ENCODE assay signal across 1 cellular context in genomic region chr3:152244156-152244888, GRCh38.
TF ChIP-seq lines count a peak whose summit lies in the region.

No MANE protein-coding gene starts in this region.

TF ChIP-seq in K562, 482 proteins besides CTCF, POLR2A, EP300 and RAD21 (continued from another document and continues in another):
- no peak for TF ChIP-seq ZSCAN29 (IDR thresholded peaks at IDR 0.05)
- no peak for TF ChIP-seq ZBTB26 (CRISPR knock-in tag; IDR thresholded peaks at IDR 0.05)
- TF ChIP-seq ELF2 (CRISPR knock-in tag; IDR thresholded peaks at IDR 0.05), result no peak
- no peak for TF ChIP-seq TGIF2 (CRISPR knock-in tag; IDR thresholded peaks at IDR 0.05)
- no peak for TF ChIP-seq TARDBP (IDR thresholded peaks at IDR 0.05)
- peak; percentile 36 for TF ChIP-seq BRD9 (IDR thresholded peaks at IDR 0.05; ENCODE audit: low read depth, partially characterized antibody)
- TF ChIP-seq ZBTB8A (IDR thresholded peaks at IDR 0.05; ENCODE audit: partially characterized antibody), result no peak
- no peak for TF ChIP-seq MITF (IDR thresholded peaks at IDR 0.05)
- TF ChIP-seq GABPA (tag; conservative IDR thresholded peaks at IDR 0.05; ENCODE audit: low read depth), result no peak
- no peak for TF ChIP-seq YBX1 (IDR thresholded peaks at IDR 0.05)
- TF ChIP-seq SIN3A (IDR thresholded peaks at IDR 0.05; ENCODE audit: borderline replicate concordance in 2 of 2, control insufficient read depth in 1 of 2, low read depth in 2 of 2, low read length in 2 of 2), result no peak
- TF ChIP-seq HINFP (tag; conservative IDR thresholded peaks at IDR 0.05; ENCODE audit: low read depth), result no peak
- no peak for TF ChIP-seq DACH1 (IDR thresholded peaks at IDR 0.05; ENCODE audit: partially characterized antibody)
- TF ChIP-seq HMG20B (CRISPR knock-in tag; IDR thresholded peaks at IDR 0.05), result no peak
- no peak for TF ChIP-seq TRIM25 (IDR thresholded peaks at IDR 0.05; ENCODE audit: borderline replicate concordance)
- no peak for TF ChIP-seq DMBX1 (CRISPR knock-in tag; IDR thresholded peaks at IDR 0.05; ENCODE audit: borderline replicate concordance)
- no peak for TF ChIP-seq ZNF280A (IDR thresholded peaks at IDR 0.05; ENCODE audit: low read depth, partially characterized antibody)
- TF ChIP-seq EZH2 (IDR thresholded peaks at IDR 0.05; ENCODE audit: borderline replicate concordance, low read depth, low read length), result no peak
- TF ChIP-seq RBM34 (IDR thresholded peaks at IDR 0.05; ENCODE audit: borderline replicate concordance, insufficient read depth, low read length), result no peak
- no peak for TF ChIP-seq NFE2 (IDR thresholded peaks at IDR 0.05; ENCODE audit: low read depth)
- no peak for TF ChIP-seq ZNF174 (CRISPR knock-in tag; IDR thresholded peaks at IDR 0.05)
- TF ChIP-seq PREB (CRISPR knock-in tag; IDR thresholded peaks at IDR 0.05), result no peak
- TF ChIP-seq JUND (IDR thresholded peaks at IDR 0.05; ENCODE audit: borderline replicate concordance, low read depth, low read length), result 0 out of 2 replicates have a peak, but pooled peaks have one; percentile 0
- TF ChIP-seq JUND (tag; IDR thresholded peaks at IDR 0.05; ENCODE audit: borderline replicate concordance, low read depth, low read length), result no peak; the same call in 2 of the 3 replicates
- no peak for TF ChIP-seq ZC3H8 (IDR thresholded peaks at IDR 0.05)
- TF ChIP-seq MLLT1 (IDR thresholded peaks at IDR 0.05), result peak; percentile 71 to 77; a peak in 3 of 4 replicates
- no peak for TF ChIP-seq CREB3L1 (IDR thresholded peaks at IDR 0.05; ENCODE audit: borderline replicate concordance, low read depth)
- no peak for TF ChIP-seq ZNF165 (CRISPR knock-in tag; IDR thresholded peaks at IDR 0.05; ENCODE audit: borderline replicate concordance)
- no peak for TF ChIP-seq STAG1 (CRISPR knock-in tag; IDR thresholded peaks at IDR 0.05; ENCODE audit: borderline replicate concordance)
- no peak for TF ChIP-seq RBM17 (IDR thresholded peaks at IDR 0.05; ENCODE audit: borderline replicate concordance, low read depth, low read length)
- TF ChIP-seq MLX (CRISPR knock-in tag; conservative IDR thresholded peaks at IDR 0.05), result 0 out of 4 replicates have a peak, but pooled peaks of 1 of the 2 experiments have one; percentile 28
- peak; percentile 87 for TF ChIP-seq CEBPB (tag; IDR thresholded peaks at IDR 0.05)
- TF ChIP-seq RBFOX2 (IDR thresholded peaks at IDR 0.05; ENCODE audit: low read depth, low read length), result peak; percentile 46; the same call in 1 of the 2 replicates
- no peak for TF ChIP-seq ZNF41 (CRISPR knock-in tag; conservative IDR thresholded peaks at IDR 0.05)
- peak; percentile 90 for TF ChIP-seq CHD1 (IDR thresholded peaks at IDR 0.05; ENCODE audit: low read length)
- TF ChIP-seq ZNF449 (CRISPR knock-in tag; IDR thresholded peaks at IDR 0.05), result no peak
- no peak for TF ChIP-seq ZNF609 (CRISPR knock-in tag; IDR thresholded peaks at IDR 0.05; ENCODE audit: borderline replicate concordance)
- TF ChIP-seq GATAD2B (IDR thresholded peaks at IDR 0.05; ENCODE audit: borderline replicate concordance), result peak; percentile 49; the same call in 1 of the 2 replicates
- TF ChIP-seq ZNF133 (CRISPR knock-in tag; IDR thresholded peaks at IDR 0.05), result no peak
